Comparison of ENCODE assay signal across 27 cellular contexts in the genomic region with DNA sequence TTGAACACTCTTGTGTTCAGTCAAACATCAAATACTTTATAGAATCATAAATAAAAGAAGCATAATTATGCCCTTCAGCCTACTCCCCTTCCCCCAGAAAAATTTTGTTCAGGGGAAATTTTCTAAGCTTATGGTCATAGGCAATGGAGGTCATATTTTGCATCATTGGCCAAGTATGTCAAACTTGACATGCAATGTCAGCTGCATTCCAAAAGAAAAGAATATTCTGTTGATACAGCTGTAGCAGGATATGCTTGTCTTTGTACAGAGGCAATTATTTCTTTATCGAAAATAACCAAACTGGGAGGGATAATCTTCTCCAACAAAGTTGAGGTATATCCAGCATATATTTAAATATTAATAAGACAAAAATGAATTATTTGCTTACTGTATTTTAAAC.
"Had no signal": no experiment of that assay in that cellular context is flagged by ENCODE, and none has a peak within 500 bp of the region (broad histone marks: within the 10 kb centered on the region; RNA-seq: fewer than 3 reads in every experiment).

No MANE protein-coding gene starts in this region.

- DNase-seq: colonic mucosa; effector CD8-positive, alpha-beta T cell; endodermal cell; foreskin fibroblast; gastrocnemius medialis; head of caudate nucleus; naive B cell; right lobe of liver; stimulated activated CD4-positive, alpha-beta T cell treated with anti-CD3 and anti-CD28 coated beads, Interleukin-2, amount 100 ng/mL, for 24 hours; stimulated activated CD4-positive, alpha-beta T cell treated with anti-CD3 and anti-CD28 coated beads, Interleukin-4, amount 100 ng/mL, for 24 hours; stimulated activated naive CD4-positive, alpha-beta T cell treated with Interleukin-2 at 50 U/mL for 16 hours; substantia nigra; testis; tibial artery had no signal

- H3K36me3 ChIP-seq: colonic mucosa, gastrocnemius medialis, neutrophil, right lobe of liver, tibial artery had no signal

- H3K9me3 ChIP-seq: colonic mucosa, gastrocnemius medialis, neutrophil, right lobe of liver, testis, tibial artery had no signal

- H3K4me1 Mint-ChIP-seq: memory B cell; naive B cell; stimulated activated effector memory CD8-positive, alpha-beta T cell treated with anti-CD3 and anti-CD28 coated beads, Interleukin-12 subunit alpha, Interleukin-12 subunit beta, amount 100 ng/mL, for 72 hours had no signal

- H3K27me3 ChIP-seq: colonic mucosa, gastrocnemius medialis, neutrophil, right lobe of liver, testis, tibial artery had no signal

- H3K27ac ChIP-seq: colonic mucosa, epithelial cell of prostate, gastrocnemius medialis, neutrophil, parathyroid adenoma, right lobe of liver, testis, tibial artery had no signal

- H3K9me3 Mint-ChIP-seq: dendritic cell treated with granulocyte-macrophage colony-stimulating factor and Interleukin-4, amounts not matched to agents 40 ng/mL and 50 ng/mL, for 4 days; endodermal cell; neural crest cell; type B pancreatic cell had no signal

- H3K4me1 ChIP-seq: colonic mucosa, right lobe of liver, testis, tibial artery had no signal

- ATAC-seq: esophagus mucosa; gastrocnemius medialis; left lobe of liver; natural killer cell treated with Interleukin-12 subunit alpha and Interleukin-12 subunit beta and Interleukin-15 and Interleukin-18, amount 100 ng/mL, for 72 hours; right lobe of liver; stimulated activated effector memory CD8-positive, alpha-beta T cell treated with anti-CD3 and anti-CD28 coated beads, Interleukin-12 subunit alpha, Interleukin-12 subunit beta, amount 100 ng/mL, for 72 hours had no signal

- H3K27ac Mint-ChIP-seq: dendritic cell treated with granulocyte-macrophage colony-stimulating factor and Interleukin-4, amounts not matched to agents 40 ng/mL and 50 ng/mL, for 4 days; endodermal cell; memory B cell; naive B cell; natural killer cell treated with Interleukin-12 subunit alpha and Interleukin-12 subunit beta and Interleukin-15 and Interleukin-18, amount 100 ng/mL, for 72 hours; progenitor cell of endocrine pancreas; stimulated activated effector memory CD8-positive, alpha-beta T cell treated with anti-CD3 and anti-CD28 coated beads, Interleukin-12 subunit alpha, Interleukin-12 subunit beta, amount 100 ng/mL, for 72 hours; type B pancreatic cell had no signal

- H3K36me3 Mint-ChIP-seq: memory B cell; naive B cell; natural killer cell treated with Interleukin-12 subunit alpha and Interleukin-12 subunit beta and Interleukin-15 and Interleukin-18, amount 100 ng/mL, for 72 hours; stimulated activated effector memory CD8-positive, alpha-beta T cell treated with anti-CD3 and anti-CD28 coated beads, Interleukin-12 subunit alpha, Interleukin-12 subunit beta, amount 100 ng/mL, for 72 hours; type B pancreatic cell had no signal

- H3K27me3 Mint-ChIP-seq: dendritic cell treated with granulocyte-macrophage colony-stimulating factor and Interleukin-4, amounts not matched to agents 40 ng/mL and 50 ng/mL, for 4 days; memory B cell; naive B cell; natural killer cell treated with Interleukin-12 subunit alpha and Interleukin-12 subunit beta and Interleukin-15 and Interleukin-18, amount 100 ng/mL, for 72 hours; progenitor cell of endocrine pancreas; type B pancreatic cell had no signal

- H3K4me3 ChIP-seq: colonic mucosa, gastrocnemius medialis, lung, right lobe of liver, testis, tibial artery had no signal

- H3K4me3 Mint-ChIP-seq: dendritic cell treated with granulocyte-macrophage colony-stimulating factor and Interleukin-4, amounts not matched to agents 40 ng/mL and 50 ng/mL, for 4 days; endodermal cell; memory B cell; naive B cell; natural killer cell treated with Interleukin-12 subunit alpha and Interleukin-12 subunit beta and Interleukin-15 and Interleukin-18, amount 100 ng/mL, for 72 hours; neural crest cell; stimulated activated effector memory CD8-positive, alpha-beta T cell treated with anti-CD3 and anti-CD28 coated beads, Interleukin-12 subunit alpha, Interleukin-12 subunit beta, amount 100 ng/mL, for 72 hours; type B pancreatic cell had no signal
